ENCODE assay signal across 1 cellular context in genomic region chr10:133401981-133402725, GRCh38.
TF ChIP-seq lines count a peak whose summit lies in the region.

No MANE protein-coding gene starts in this region.

TF ChIP-seq in A549, 52 proteins besides CTCF, POLR2A, EP300 and RAD21:
- no peak for TF ChIP-seq ZSCAN20 (CRISPR knock-in tag; IDR thresholded peaks at IDR 0.05)
- TF ChIP-seq EHMT2 (IDR thresholded peaks at IDR 0.05; ENCODE audit: low read depth) = no peak
- no peak for TF ChIP-seq KDM5A (IDR thresholded peaks at IDR 0.05)
- TF ChIP-seq CBX2 (IDR thresholded peaks at IDR 0.05; ENCODE audit: borderline replicate concordance, low read depth) = no peak
- no peak for TF ChIP-seq MYC (IDR thresholded peaks at IDR 0.05; ENCODE audit: borderline replicate concordance, low read length)
- no peak for TF ChIP-seq HDAC2 (IDR thresholded peaks at IDR 0.05)
- TF ChIP-seq, protein P1, sequence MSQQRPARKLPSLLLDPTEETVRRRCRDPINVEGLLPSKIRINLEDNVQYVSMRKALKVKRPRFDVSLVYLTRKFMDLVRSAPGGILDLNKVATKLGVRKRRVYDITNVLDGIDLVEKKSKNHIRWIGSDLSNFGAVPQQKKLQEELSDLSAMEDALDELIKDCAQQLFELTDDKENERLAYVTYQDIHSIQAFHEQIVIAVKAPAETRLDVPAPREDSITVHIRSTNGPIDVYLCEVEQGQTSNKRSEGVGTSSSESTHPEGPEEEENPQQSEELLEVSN (IDR thresholded peaks at IDR 0.05; ENCODE audit: borderline replicate concordance, low read depth) = no peak
- no peak for TF ChIP-seq KDM1A (IDR thresholded peaks at IDR 0.05; ENCODE audit: low read depth)
- TF ChIP-seq TP53 (CRISPR knock-in tag; IDR thresholded peaks at IDR 0.05) = no peak
- no peak for TF ChIP-seq HOXB13 (CRISPR knock-in tag; IDR thresholded peaks at IDR 0.05; ENCODE audit: low read depth)
- no peak for TF ChIP-seq CHD4 (IDR thresholded peaks at IDR 0.05; ENCODE audit: borderline replicate concordance)
- no peak for TF ChIP-seq ESRRA (IDR thresholded peaks at IDR 0.05; ENCODE audit: borderline replicate concordance, low read length)
- TF ChIP-seq RCOR1 (IDR thresholded peaks at IDR 0.05; ENCODE audit: low read depth, low read length) = no peak
- TF ChIP-seq NR3C1 (IDR thresholded peaks at IDR 0.05) = no peak
